9 cellular contexts compared by ENCODE assay signal in genomic region chr7:152465118-152465387, GRCh38. TPM values are rescaled to one million over a fixed set of nuclear protein-coding genes. Genes with fewer than 3 reads are reported as not detected.
DNase-seq lines count a peak whose midpoint lies in the region; ATAC-seq and TF ChIP-seq lines count a peak whose summit lies in the region.
"Had no signal": no experiment of that assay in that cellular context is flagged by ENCODE, and none has a peak within 500 bp of the region (broad histone marks: within the 10 kb centered on the region; RNA-seq: fewer than 3 reads in every experiment).

No MANE protein-coding gene starts in this region.

- no peaks in the 10 kb centered on the region for H3F3A ChIP-seq in Loucy (ENCODE audit: low read depth)

- peaks cover 12% of the 10 kb centered on the region for H3K36me3 Mint-ChIP-seq in dendritic cell treated with granulocyte-macrophage colony-stimulating factor and Interleukin-4, amounts not matched to agents 40 ng/mL and 50 ng/mL, for 4 days (ENCODE audit: low read depth)
- H3K36me3 Mint-ChIP-seq in nephron progenitor cell (ENCODE audit: low read depth): peaks cover under 1% of the 10 kb centered on the region

- peaks cover 24% of the 10 kb centered on the region for H3K4me1 Mint-ChIP-seq in dendritic cell treated with granulocyte-macrophage colony-stimulating factor and Interleukin-4, amounts not matched to agents 40 ng/mL and 50 ng/mL, for 4 days (ENCODE audit: low read depth)
- H3K4me1 Mint-ChIP-seq in nephron progenitor cell: peaks cover 24% of the 10 kb centered on the region

- TF ChIP-seq CTCF in BJ (IDR thresholded peaks at IDR 0.05; ENCODE audit: insufficient read depth, low read depth, low read length): no peak
- no peak for TF ChIP-seq CTCF in Loucy (conservative IDR thresholded peaks at IDR 0.05; ENCODE audit: low read length)
- TF ChIP-seq CTCF in nephron progenitor cell (IDR thresholded peaks at IDR 0.05): no peak

- peaks cover 8% of the 10 kb centered on the region for H3K79me2 ChIP-seq in Loucy (ENCODE audit: insufficient read depth, low read length)

- no peaks in the 10 kb centered on the region for H3K36me3 ChIP-seq in BJ (ENCODE audit: control insufficient read depth, insufficient read depth, low read length)
- no peaks in the 10 kb centered on the region for H3K36me3 ChIP-seq in Loucy (ENCODE audit: insufficient read depth, low read length)

- H3K9me2 ChIP-seq in Loucy (replicated peaks; ENCODE audit: low read depth, low read length): no peaks in the 10 kb centered on the region

- H3K4me3 ChIP-seq in BJ (ENCODE audit: low read depth, low read length) (peak overlapping the region; percentile 91), Loucy (ENCODE audit: low read length, poor library complexity, severe bottlenecking) (peak overlapping the region; percentile 94)

- intact Hi-C loops in dendritic cell treated with granulocyte-macrophage colony-stimulating factor and Interleukin-4, amounts not matched to agents 40 ng/mL and 50 ng/mL, for 4 days (cut with micrococcal nuclease): loop anchor here (2.0 to 10.0 kb wide), 2 partner anchors 28 to 210 kb away; partner anchors contain the start of genes KMT2C and XRCC2

- H4K20me1 ChIP-seq in Loucy (ENCODE audit: insufficient read depth, low read length, poor library complexity, severe bottlenecking): peaks cover 3% of the 10 kb centered on the region

- H3K9me3 ChIP-seq in Loucy (ENCODE audit: insufficient read depth, low read depth, low read length): no peaks in the 10 kb centered on the region

- peak overlapping the region; percentile 96 for H3K27ac Mint-ChIP-seq in dendritic cell treated with granulocyte-macrophage colony-stimulating factor and Interleukin-4, amounts not matched to agents 40 ng/mL and 50 ng/mL, for 4 days
- H3K27ac Mint-ChIP-seq in nephron progenitor cell: peak overlapping the region; percentile 96

- no peak for ATAC-seq in left lobe of liver
- ATAC-seq in GM19035 (IDR thresholded peaks at IDR 0.05; ENCODE audit: unreplicated experiment): no peak

- H3K27me3 Mint-ChIP-seq in dendritic cell treated with granulocyte-macrophage colony-stimulating factor and Interleukin-4, amounts not matched to agents 40 ng/mL and 50 ng/mL, for 4 days: no peaks in the 10 kb centered on the region
- peaks cover under 1% of the 10 kb centered on the region for H3K27me3 Mint-ChIP-seq in nephron progenitor cell (ENCODE audit: low read depth, poor library complexity)

- H3K9me3 Mint-ChIP-seq in dendritic cell treated with granulocyte-macrophage colony-stimulating factor and Interleukin-4, amounts not matched to agents 40 ng/mL and 50 ng/mL, for 4 days: no peaks in the 10 kb centered on the region
- H3K9me3 Mint-ChIP-seq in nephron progenitor cell: peaks cover 13% of the 10 kb centered on the region

- H3K4me1 ChIP-seq in Loucy (ENCODE audit: insufficient read depth, low read length, poor library complexity, severe bottlenecking): peaks cover 11% of the 10 kb centered on the region

- peak overlapping the region; percentile 96 for H3K9ac ChIP-seq in Loucy (ENCODE audit: low read depth, low read length, poor library complexity, severe bottlenecking)

- POLR2A ChIA-PET in BJ (lab: Charles Lee): no interaction called here

- H2AFZ ChIP-seq in Loucy (ENCODE audit: low read length): peak overlapping the region; percentile 99

- CTCF ChIA-PET in BJ (lab: Yijun Ruan, JAX): no interaction called here

- H3K4me3 Mint-ChIP-seq in dendritic cell treated with granulocyte-macrophage colony-stimulating factor and Interleukin-4, amounts not matched to agents 40 ng/mL and 50 ng/mL, for 4 days: peak overlapping the region; percentile 87
- H3K4me3 Mint-ChIP-seq in nephron progenitor cell: peak overlapping the region; percentile 93

- TF ChIP-seq POLR2A in erythroblast (IDR thresholded peaks at IDR 0.05; ENCODE audit: low read length): no peak

- H3K4me2 ChIP-seq in Loucy (ENCODE audit: low read depth, low read length, poor library complexity, severe bottlenecking): peak overlapping the region; percentile 95

- no peak for DNase-seq in BJ (ENCODE audit: low read depth)
- DNase-seq in nephron progenitor cell: no peak
- DNase-seq in left lobe of liver (ENCODE audit: low spot score): no peak
- DNase-seq in NCI-H2081 (lab: John Stamatoyannopoulos, UW): no peak
- no peak for DNase-seq in erythroblast (lab: John Stamatoyannopoulos, UW)
- DNase-seq: NCI-H524 treated with DMSO at 0.1 percent for 48 hours had no signal

- no peaks in the 10 kb centered on the region for H3K27me3 ChIP-seq in BJ (ENCODE audit: control insufficient read depth, insufficient read depth, low read length)
- H3K27me3 ChIP-seq in Loucy (ENCODE audit: insufficient read depth, low read length, poor library complexity, severe bottlenecking): no peaks in the 10 kb centered on the region

RNA-seq across cellular contexts. Expression of gene KMT2C, which starts 29.2 kb away (rescaled TPM):
- 6.9 and 9.3 TPM in 2 replicates for polyA plus RNA-seq in BJ (2011; rRNA removed)
- 30.3 and 30.7 TPM in 2 replicates for polyA minus RNA-seq in BJ (2011; rRNA and poly(A)+ RNA removed)
- total RNA-seq in left lobe of liver: 34.5 TPM
